In genomic region chr14:31207746-31208545, GRCh38 we compare ENCODE assay signal across 8 cellular contexts. TPM values are rescaled to one million over a fixed set of nuclear protein-coding genes. Genes with fewer than 3 reads are reported as not detected.
A peak's percentile ranks its signal among the peaks of the same experiment; 100 is the strongest.
DNase-seq lines count a peak whose midpoint lies in the region; ATAC-seq and TF ChIP-seq lines count a peak whose summit lies in the region.

Gene HECTD1, minus strand, starts transcription at chr14:31207793. Its CDS starts 1,857 bp downstream, at chr14:31205936.

- BruUV-seq in A673 (replicated peaks; lab: Mats Ljungman, UMichigan) = TSS peak; percentile 93

- H3K9ac ChIP-seq in iPS-18a (ENCODE audit: low read length) = peak within 1 kb of the TSS; percentile 97

- peak; percentile 67 for ATAC-seq in HG03064 (IDR thresholded peaks at IDR 0.05; ENCODE audit: low read depth, unreplicated experiment)

- peaks cover 16% of the 10 kb centered on the region for H3K36me3 ChIP-seq in A673 (ENCODE audit: insufficient read depth, low read length, poor library complexity, severe bottlenecking)
- peaks cover 2% of the 10 kb centered on the region for H3K36me3 ChIP-seq in brain microvascular endothelial cell (replicated peaks)
- H3K36me3 ChIP-seq in iPS-18a (ENCODE audit: control insufficient read depth, low read depth, low read length) = peaks cover 10% of the 10 kb centered on the region

- peaks cover 16% of the 10 kb centered on the region for H3K4me1 ChIP-seq in A673 (ENCODE audit: insufficient read depth, low read length, poor library complexity, severe bottlenecking)
- H3K4me1 ChIP-seq in iPS-18a (ENCODE audit: control insufficient read depth, low read depth, low read length) = peaks cover 22% of the 10 kb centered on the region

- intact Hi-C loops in A673 (cut with micrococcal nuclease; ENCODE audit: unreplicated experiment) = no loop called here

- CTCF ChIA-PET in A673 (lab: Charles Lee) = interaction anchor here (0.7 kb wide), 1 partner anchor 1175 kb away, joined by 3 read pairs; no protein-coding TSS in a partner anchor

- POLR2A ChIA-PET in A673 (lab: Charles Lee; ENCODE audit: low non-redundant PET) = interaction anchor here (0.6 kb wide), 1 partner anchor 26 kb away, joined by 7 read pairs; no protein-coding TSS in a partner anchor

- in situ Hi-C loops in brain microvascular endothelial cell (cut with HindIII; ENCODE audit: low pct_ligation_motif_present, low sequenced_read_pairs) = no loop called here

- TF ChIP-seq CTCF in A673 (conservative IDR thresholded peaks at IDR 0.05; ENCODE audit: low read depth, low read length) (peak; percentile 49), brain microvascular endothelial cell (IDR thresholded peaks at IDR 0.05; ENCODE audit: low read depth, low read length, missing control alignments) (peak; percentile 49)

- peak within 1 kb of the TSS; percentile 87 for H3K4me3 ChIP-seq in A673 (ENCODE audit: low read depth, low read length, poor library complexity, severe bottlenecking)
- peak within 1 kb of the TSS; percentile 77 for H3K4me3 ChIP-seq in brain microvascular endothelial cell (ENCODE audit: low read depth, low read length)
- H3K4me3 ChIP-seq in iPS-18a (ENCODE audit: low read length) = peak within 1 kb of the TSS; percentile 81
- H3K4me3 ChIP-seq in skin epidermis = peak within 1 kb of the TSS; percentile 71 to 97 (median 79)

- no peaks in the 10 kb centered on the region for H3K9me3 ChIP-seq in A673 (ENCODE audit: low read depth, low read length, poor library complexity, severe bottlenecking)
- no peaks in the 10 kb centered on the region for H3K9me3 ChIP-seq in iPS-18a (ENCODE audit: control insufficient read depth, low read depth, low read length)

- peak within 1 kb of the TSS; percentile 98 for H3K27ac ChIP-seq in A673 (ENCODE audit: low read depth, low read length, poor library complexity, severe bottlenecking)
- H3K27ac ChIP-seq in brain microvascular endothelial cell = peak within 1 kb of the TSS; percentile 96
- peak within 1 kb of the TSS; percentile 80 for H3K27ac ChIP-seq in iPS-18a (ENCODE audit: low read length)
- H3K27ac ChIP-seq in skin epidermis = peak within 1 kb of the TSS; percentile 84 to 100 (median 99)

- H3K27me3 ChIP-seq in A673 (replicated peaks; ENCODE audit: insufficient read depth, low read depth, low read length, poor library complexity) = no peaks in the 10 kb centered on the region
- H3K27me3 ChIP-seq in brain microvascular endothelial cell (replicated peaks) = no peaks in the 10 kb centered on the region
- H3K27me3 ChIP-seq in iPS-18a (ENCODE audit: control insufficient read depth, insufficient read depth, low read length) = peaks cover 4% of the 10 kb centered on the region

- peak; percentile 93 for DNase-seq in A673 (ENCODE audit: low spot score)
- peak; percentile 92 for DNase-seq in NCI-H2107 treated with DMSO at 0.1 percent for 48 hours (lab: John Stamatoyannopoulos, UW; ENCODE audit: unreplicated experiment)
- peak; percentile 94 for DNase-seq in UCSD-AML1 (lab: John Stamatoyannopoulos, UW; ENCODE audit: unreplicated experiment)
- peak; percentile 89 for DNase-seq in brain microvascular endothelial cell

- peak; percentile 81 for TF ChIP-seq POLR2A in GM18526 (IDR thresholded peaks at IDR 0.05; ENCODE audit: extremely low read depth, insufficient read length)

RNA-seq across cellular contexts. Expression of gene HECTD1, which starts in this region (rescaled TPM):
- total RNA-seq in A673 (2021) = 138 and 156 TPM in 2 replicates

Comparison
In these comparisons a context has a peak if more than half of its experiments do, and no peak if none do; other contexts are left out.
1. Peak in every context shown above with its lines: DNase-seq, ATAC-seq, H3K4me3 ChIP-seq and H3K27ac ChIP-seq.